Comparison of ENCODE assay signal across 1 cellular context in genomic region chr4:77699731-77700210, GRCh38.
A peak's percentile ranks its signal among the peaks of the same experiment; 100 is the strongest.
TF ChIP-seq lines count a peak whose summit lies in the region.

No MANE protein-coding gene starts in this region.

TF ChIP-seq in HepG2, 621 proteins besides CTCF, POLR2A, EP300 and RAD21 (continued from another document and continues in another):
- 0 out of 2 replicates have a peak, but pooled peaks have one; percentile 18 for TF ChIP-seq ARID5B (CRISPR knock-in tag; IDR thresholded peaks at IDR 0.05)
- no peak for TF ChIP-seq GZF1 (CRISPR knock-in tag; IDR thresholded peaks at IDR 0.05)
- no peak for TF ChIP-seq IRF9 (CRISPR knock-in tag; IDR thresholded peaks at IDR 0.05; ENCODE audit: borderline replicate concordance)
- TF ChIP-seq MAFF (IDR thresholded peaks at IDR 0.05; ENCODE audit: low read depth, low read length) = peak; percentile 63
- no peak for TF ChIP-seq AKNA (CRISPR knock-in tag; IDR thresholded peaks at IDR 0.05; ENCODE audit: borderline replicate concordance)
- peak; percentile 26; the same call in 1 of the 2 replicates for TF ChIP-seq SAP130 (CRISPR knock-in tag; IDR thresholded peaks at IDR 0.05; ENCODE audit: low read depth)
- no peak for TF ChIP-seq ZHX1 (CRISPR knock-in tag; IDR thresholded peaks at IDR 0.05; ENCODE audit: low read depth)
- TF ChIP-seq PITX1 (CRISPR knock-in tag; IDR thresholded peaks at IDR 0.05) = no peak
- TF ChIP-seq STAT6 (CRISPR knock-in tag; IDR thresholded peaks at IDR 0.05; ENCODE audit: borderline replicate concordance) = no peak
- no peak for TF ChIP-seq RELA (CRISPR knock-in tag; IDR thresholded peaks at IDR 0.05)
- TF ChIP-seq NR2F1 (CRISPR knock-in tag; IDR thresholded peaks at IDR 0.05) = peak; percentile 43 to 74; a peak in 3 of 4 replicates
- no peak for TF ChIP-seq ZNF468 (CRISPR knock-in tag; IDR thresholded peaks at IDR 0.05)
- no peak for TF ChIP-seq ZNF841 (CRISPR knock-in tag; IDR thresholded peaks at IDR 0.05; ENCODE audit: borderline replicate concordance)
- 0 out of 2 replicates have a peak, but pooled peaks have one; percentile 23 for TF ChIP-seq RARA (CRISPR knock-in tag; IDR thresholded peaks at IDR 0.05)
- TF ChIP-seq ZNF75D (CRISPR knock-in tag; IDR thresholded peaks at IDR 0.05; ENCODE audit: borderline replicate concordance) = no peak
- no peak for TF ChIP-seq FOXP4 (CRISPR knock-in tag; IDR thresholded peaks at IDR 0.05)
- TF ChIP-seq CEBPG (CRISPR knock-in tag; IDR thresholded peaks at IDR 0.05) = peak; percentile 28
- no peak for TF ChIP-seq ELF3 (CRISPR knock-in tag; IDR thresholded peaks at IDR 0.05)
- no peak for TF ChIP-seq TP53 (CRISPR knock-in tag; conservative IDR thresholded peaks at IDR 0.05)
- TF ChIP-seq ZNF253 (CRISPR knock-in tag; IDR thresholded peaks at IDR 0.05; ENCODE audit: borderline replicate concordance) = no peak
- no peak for TF ChIP-seq DNMT3B (CRISPR knock-in tag; conservative IDR thresholded peaks at IDR 0.05)
- 0 out of 4 replicates have a peak, but pooled peaks of 1 of the 2 experiments have one; percentile 31 for TF ChIP-seq HMGXB4 (CRISPR knock-in tag; IDR thresholded peaks at IDR 0.05; ENCODE audit: borderline replicate concordance in 1 of 2, low read depth in 1 of 2)
- no peak for TF ChIP-seq HNRNPUL1 (IDR thresholded peaks at IDR 0.05; ENCODE audit: low read depth, low read length)
- TF ChIP-seq ARID3A (IDR thresholded peaks at IDR 0.05; ENCODE audit: low read depth, low read length) = peak; percentile 37
- TF ChIP-seq PAXIP1 (CRISPR knock-in tag; conservative IDR thresholded peaks at IDR 0.05) = 0 out of 2 replicates have a peak, but pooled peaks have one; percentile 21
- no peak for TF ChIP-seq MAFG (CRISPR knock-in tag; IDR thresholded peaks at IDR 0.05)
- TF ChIP-seq MAFK (conservative IDR thresholded peaks at IDR 0.05 in 1 of 2, IDR thresholded peaks at IDR 0.05 in 1 of 2; ENCODE audit: low read length in 2 of 2) = peak; percentile 45 to 46
- no peak for TF ChIP-seq ZNF335 (CRISPR knock-in tag; IDR thresholded peaks at IDR 0.05)
